In the genomic region with DNA sequence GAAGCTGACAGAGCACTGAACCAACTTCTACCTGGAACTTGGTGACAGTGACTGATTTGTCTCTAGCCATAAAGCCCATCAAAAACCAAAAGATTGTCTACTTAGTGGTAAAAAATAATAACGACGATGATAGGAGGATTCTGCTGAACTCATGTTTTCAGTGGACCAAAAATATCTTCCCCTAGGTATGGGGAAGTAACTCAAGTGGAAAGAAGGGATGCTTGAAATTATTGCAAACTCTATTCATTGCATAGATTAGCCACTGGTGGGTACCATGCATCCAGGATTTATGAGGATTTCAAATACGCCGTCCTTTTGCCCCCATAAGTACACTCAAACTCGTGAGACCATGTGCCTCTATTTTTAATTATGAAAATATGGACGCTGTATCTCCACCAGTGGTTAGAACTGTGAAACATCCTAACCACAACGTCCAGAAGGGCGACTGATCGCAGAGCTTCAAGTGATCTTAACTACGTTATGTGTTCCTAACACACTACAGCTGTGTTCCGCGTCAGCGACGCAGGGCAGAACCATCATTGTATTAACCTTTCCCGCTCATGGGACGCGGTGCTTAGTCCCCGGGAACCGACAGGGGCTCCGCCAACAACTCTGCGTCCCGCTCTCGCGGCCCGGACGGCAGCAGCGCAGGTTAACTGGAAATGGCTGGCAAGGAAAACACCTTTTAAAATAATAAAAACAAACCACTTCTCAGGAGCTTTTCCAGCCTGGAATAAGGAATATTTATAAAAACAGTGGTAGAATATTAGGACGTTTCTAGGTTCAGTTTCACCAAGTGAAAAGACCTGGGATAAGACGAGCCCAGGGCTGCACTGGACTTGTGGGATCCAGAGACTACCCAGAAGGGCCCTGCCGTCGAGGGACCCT, we compare ENCODE assay signal across 8 cellular contexts. TPM values are rescaled to one million over a fixed set of nuclear protein-coding genes. Genes with fewer than 3 reads are reported as not detected.
A peak's percentile ranks its signal among the peaks of the same experiment; 100 is the strongest.
DNase-seq lines count a peak whose midpoint lies in the region; ATAC-seq and FAIRE-seq lines count a peak whose summit lies in the region.

No MANE protein-coding gene starts in this region.

- peak overlapping the region; percentile 86 for H4K8ac ChIP-seq in trophoblast cell (ENCODE audit: low read depth, low read length)

- peak overlapping the region; percentile 52 for H4K12ac ChIP-seq in trophoblast cell (ENCODE audit: low read depth, low read length)

- peak overlapping the region; percentile 94 for H2AFZ ChIP-seq in trophoblast cell (ENCODE audit: insufficient read depth, low read length, poor library complexity)

- H3K36me3 Mint-ChIP-seq in activated naive CD4-positive, alpha-beta T cell treated with anti-CD3 and anti-CD28 coated beads, Interleukin-2, amount 50 U/mL, for 24 hours = peaks cover 7% of the 10 kb centered on the region

- H3K27me3 Mint-ChIP-seq in activated naive CD4-positive, alpha-beta T cell treated with anti-CD3 and anti-CD28 coated beads, Interleukin-2, amount 50 U/mL, for 24 hours = no peaks in the 10 kb centered on the region

- peak overlapping the region; percentile 6 for H3K27ac ChIP-seq in trophoblast cell (ENCODE audit: low read depth, low read length)

- no peak overlapping the region for H2BK12ac ChIP-seq in trophoblast cell (ENCODE audit: low read length)

- H3K9me3 Mint-ChIP-seq in activated naive CD4-positive, alpha-beta T cell treated with anti-CD3 and anti-CD28 coated beads, Interleukin-2, amount 50 U/mL, for 24 hours = no peaks in the 10 kb centered on the region

- DNase-seq in DMS153 treated with DMSO at 0.1 percent for 48 hours (lab: John Stamatoyannopoulos, UW; ENCODE audit: unreplicated experiment) (peak; percentile 29), KBM-7 (peak; percentile 57), SK-MEL-5 (ENCODE audit: low read depth, low spot score) (peak; percentile 78), head of caudate nucleus (peak; percentile 8 to 67 (median 40)), trophoblast cell (peak; percentile 43 to 57), urothelium cell line (ENCODE audit: low spot score) (peak; percentile 81)

- H3K27me3 ChIP-seq in trophoblast cell (ENCODE audit: insufficient read depth, low read length) = no peaks in the 10 kb centered on the region

- peak overlapping the region; percentile 92 for H3K4me3 Mint-ChIP-seq in activated naive CD4-positive, alpha-beta T cell treated with anti-CD3 and anti-CD28 coated beads, Interleukin-2, amount 50 U/mL, for 24 hours

- H2BK120ac ChIP-seq in trophoblast cell (ENCODE audit: insufficient read depth, low read length, poor library complexity) = peak overlapping the region; percentile 10

- no peak overlapping the region for H3K23ac ChIP-seq in trophoblast cell (ENCODE audit: low read length)

- H3K4ac ChIP-seq in trophoblast cell (ENCODE audit: low read depth, low read length) = peak overlapping the region; percentile 17

- peak overlapping the region; percentile 70 for H3K9ac ChIP-seq in trophoblast cell (ENCODE audit: low read length)

- peaks cover 6% of the 10 kb centered on the region for H3K79me1 ChIP-seq in trophoblast cell (ENCODE audit: low read length)

- H3K18ac ChIP-seq in trophoblast cell (ENCODE audit: low read length) = peak overlapping the region; percentile 54

- H3K36me3 ChIP-seq in trophoblast cell (ENCODE audit: control insufficient read depth in 1 of 2, insufficient read depth in 2 of 2, low read length in 2 of 2) = peaks cover 5 to 7% of the 10 kb centered on the region in 2 experiments

- peak overlapping the region; percentile 53 for H3K14ac ChIP-seq in trophoblast cell (ENCODE audit: low read length)

- H2BK5ac ChIP-seq in trophoblast cell (ENCODE audit: low read depth, low read length, poor library complexity) = no peak overlapping the region

- peak overlapping the region; percentile 45 for H4K91ac ChIP-seq in trophoblast cell (ENCODE audit: low read depth, low read length)

- no peak overlapping the region for H2AK5ac ChIP-seq in trophoblast cell (ENCODE audit: low read length)

- H3K27ac Mint-ChIP-seq in activated naive CD4-positive, alpha-beta T cell treated with anti-CD3 and anti-CD28 coated beads, Interleukin-2, amount 50 U/mL, for 24 hours = peak overlapping the region; percentile 95

- intact Hi-C loops in head of caudate nucleus (cut with DNase I) = loop anchor here (5.0 kb wide), 1 partner anchor 65 kb away; the partner anchor contains the start of gene FAM133B

- ATAC-seq in GM21529 (IDR thresholded peaks at IDR 0.05; ENCODE audit: unreplicated experiment) = peak; percentile 32

- no peak for FAIRE-seq in urothelium cell line (lab: Jason Lieb, UNC)

- peaks cover 0 to 2% of the 10 kb centered on the region in 2 experiments for H3K4me1 ChIP-seq in trophoblast cell (ENCODE audit: control insufficient read depth in 1 of 2, insufficient read depth in 2 of 2, low read length in 2 of 2)

- no CpG with 5 or more reads among the region's 31 CpGs for WGBS in trophoblast cell (ENCODE audit: extremely low coverage, insufficient coverage, insufficient read length)

- H3K79me2 ChIP-seq in trophoblast cell (ENCODE audit: control insufficient read depth, insufficient read depth, low read length, poor library complexity) = peaks cover 3% of the 10 kb centered on the region

- H3K4me3 ChIP-seq in trophoblast cell (ENCODE audit: low read depth, low read length) = peak overlapping the region; percentile 97

- no peaks in the 10 kb centered on the region for H3K9me3 ChIP-seq in trophoblast cell (ENCODE audit: insufficient read depth, low read depth, low read length)

- peak overlapping the region; percentile 90 for H3K4me2 ChIP-seq in trophoblast cell (ENCODE audit: low read length)

- in situ Hi-C loops in KBM-7 (cut with MboI; ENCODE audit: low pct_unique_long_range_greater_than_20kb, low sequenced_read_pairs) = no loop called here
- in situ Hi-C loops in SK-MEL-5 (cut with HindIII; ENCODE audit: low pct_unique_long_range_greater_than_20kb, low sequenced_read_pairs) = no loop called here

- peaks cover 46% of the 10 kb centered on the region for H3K4me1 Mint-ChIP-seq in activated naive CD4-positive, alpha-beta T cell treated with anti-CD3 and anti-CD28 coated beads, Interleukin-2, amount 50 U/mL, for 24 hours

RNA-seq across cellular contexts. Expression of gene PEX1, which starts 0.8 kb away (rescaled TPM):
- 24.8 and 27.6 TPM in 2 replicates for total RNA-seq in SK-MEL-5 (2014; rRNA removed; shearing (Covaris generic))
- polyA plus RNA-seq in SK-MEL-5 (2015; cell fraction: cytosol; rRNA removed) = 13.7 and 21.0 TPM in 2 replicates
- polyA plus RNA-seq in SK-MEL-5 (2015; cell fraction: nucleus; rRNA removed) = 132 and 186 TPM in 2 replicates
- polyA plus RNA-seq in trophoblast cell (2013) = 14.0 and 14.3 TPM in 2 replicates

RNA-seq across cellular contexts. Expression of gene RBM48, which starts 1.1 kb away (rescaled TPM):
- total RNA-seq in SK-MEL-5 (2014; rRNA removed; shearing (Covaris generic)) = 22.3 and 22.4 TPM in 2 replicates
- polyA plus RNA-seq in SK-MEL-5 (2015; cell fraction: cytosol; rRNA removed) = 18.6 and 20.0 TPM in 2 replicates
- polyA plus RNA-seq in SK-MEL-5 (2015; cell fraction: nucleus; rRNA removed) = 54.8 and 57.1 TPM in 2 replicates
- 12.7 TPM in 2 replicates for polyA plus RNA-seq in trophoblast cell (2013)

RNA-seq across cellular contexts. Expression of gene ERVW-1, which starts 49.8 kb away (rescaled TPM):
- not detected in 2 replicates for total RNA-seq in SK-MEL-5 (2014; rRNA removed; shearing (Covaris generic))
- polyA plus RNA-seq in SK-MEL-5 (2015; cell fraction: cytosol; rRNA removed) = not detected in 2 replicates
- polyA plus RNA-seq in SK-MEL-5 (2015; cell fraction: nucleus; rRNA removed) = not detected in 2 replicates
- 461 and 519 TPM in 2 replicates for polyA plus RNA-seq in trophoblast cell (2013)

Comparison
In these comparisons a context has a peak if more than half of its experiments do, and no peak if none do; other contexts are left out.
1. Peak in every context shown above with its lines: DNase-seq, ATAC-seq, H3K4me3 ChIP-seq and H3K27ac ChIP-seq.
2. DNase-seq: peak in every context shown above with its lines; median percentile 81 in urothelium cell line; 78 in SK-MEL-5; 57 in KBM-7; 50 in trophoblast cell; 40 in head of caudate nucleus; 29 in DMS153 treated with DMSO at 0.1 percent for 48 hours.